21 cellular contexts compared by ENCODE assay signal in genomic region chr3:82791241-82791640, GRCh38.
DNase-seq lines count a peak whose midpoint lies in the region; ATAC-seq and TF ChIP-seq lines count a peak whose summit lies in the region.
"Had no signal": no experiment of that assay in that cellular context is flagged by ENCODE, and none has a peak within 500 bp of the region (broad histone marks: within the 10 kb centered on the region; RNA-seq: fewer than 3 reads in every experiment).

No MANE protein-coding gene starts in this region.

- intact Hi-C loops in CD14-positive monocyte (cut with micrococcal nuclease), result no loop called here

- H3K27me3 ChIP-seq in neuronal stem cell (ENCODE audit: control insufficient read depth in 3 of 3, insufficient read depth in 3 of 3, low read depth in 1 of 3, low read length in 3 of 3), result no peaks in the 10 kb centered on the region
- H3K27me3 ChIP-seq: BLaER1 treated with 17β-estradiol and CSF1 and Interleukin-3, amounts not matched to agents 10 nM and 100 nM had no signal

- H2AFZ ChIP-seq in neuronal stem cell (ENCODE audit: low read length), result no peak overlapping the region
- H2AFZ ChIP-seq: GM23248 had no signal

- H3K4me2 ChIP-seq in neuronal stem cell (ENCODE audit: insufficient read depth, low read length, poor library complexity, severe bottlenecking), result no peak overlapping the region
- H3K4me2 ChIP-seq: BLaER1 treated with 17β-estradiol and CSF1 and Interleukin-3, amounts not matched to agents 10 nM and 100 nM had no signal

- no peaks in the 10 kb centered on the region for H3K4me1 Mint-ChIP-seq in CD14-positive monocyte
- no peaks in the 10 kb centered on the region for H3K4me1 Mint-ChIP-seq in chondrocyte (ENCODE audit: low read depth)
- H3K4me1 Mint-ChIP-seq in stimulated activated effector memory CD8-positive, alpha-beta T cell treated with anti-CD3 and anti-CD28 coated beads, Interleukin-12 subunit alpha, Interleukin-12 subunit beta, amount 100 ng/mL, for 72 hours, result no peaks in the 10 kb centered on the region
- H3K4me1 Mint-ChIP-seq: B cell; CD4-positive, CD25-positive, alpha-beta regulatory T cell; CD8-positive, alpha-beta memory T cell had no signal

- H3K9me3 ChIP-seq in neuronal stem cell (replicated peaks in 1 of 2; ENCODE audit: control insufficient read depth in 2 of 2, insufficient read depth in 1 of 2, low read depth in 1 of 2, low read length in 2 of 2), result peaks cover 0 to 5% of the 10 kb centered on the region in 2 donors
- H3K9me3 ChIP-seq: HAP-1 had no signal

- H3K4me3 ChIP-seq in neuronal stem cell (ENCODE audit: low read length in 2 of 2), result peak overlapping the region in 1 of 2 donors; percentile 10
- H3K4me3 ChIP-seq: BLaER1 treated with 17β-estradiol and CSF1 and Interleukin-3, amounts not matched to agents 10 nM and 100 nM; GM12878; GM23248; HAP-1 had no signal

- DNase-seq in CD14-positive monocyte (ENCODE audit: low spot score), result peak; percentile 43
- peak; percentile 76 for DNase-seq in chondrocyte (ENCODE audit: low spot score)
- DNase-seq in neuronal stem cell (ENCODE audit: low spot score), result no peak
- DNase-seq in stimulated activated effector memory CD8-positive, alpha-beta T cell treated with anti-CD3 and anti-CD28 coated beads, Interleukin-12 subunit alpha, Interleukin-12 subunit beta, amount 100 ng/mL, for 72 hours (ENCODE audit: low spot score in 2 of 2), result no peak
- DNase-seq in HUDEP-2 (lab: John Stamatoyannopoulos, UW; ENCODE audit: unreplicated experiment in 76 of 76), result no peak
- DNase-seq in NCI-H1930 (lab: John Stamatoyannopoulos, UW), result no peak
- DNase-seq: CD4-positive, CD25-positive, alpha-beta regulatory T cell; CD8-positive, alpha-beta memory T cell; COR-L47; DMS 273 treated with DMSO at 0.1 percent for 48 hours; DMS53; DND-41; EL; GM23248; IMR-90 had no signal

- H3K36me3 Mint-ChIP-seq in CD14-positive monocyte (no peaks in the 10 kb centered on the region), chondrocyte (ENCODE audit: low read depth) (no peaks in the 10 kb centered on the region)
- no peaks in the 10 kb centered on the region for H3K36me3 Mint-ChIP-seq in stimulated activated effector memory CD8-positive, alpha-beta T cell treated with anti-CD3 and anti-CD28 coated beads, Interleukin-12 subunit alpha, Interleukin-12 subunit beta, amount 100 ng/mL, for 72 hours
- H3K36me3 Mint-ChIP-seq: CD4-positive, CD25-positive, alpha-beta regulatory T cell; CD8-positive, alpha-beta memory T cell had no signal

- H2BK5ac ChIP-seq in neuronal stem cell (ENCODE audit: low read length), result no peak overlapping the region

- no peaks in the 10 kb centered on the region for H3K36me3 ChIP-seq in neuronal stem cell (replicated peaks in 1 of 2; ENCODE audit: control insufficient read depth in 2 of 2, insufficient read depth in 2 of 2, low read length in 2 of 2)
- H3K36me3 ChIP-seq: BLaER1 treated with 17β-estradiol and CSF1 and Interleukin-3, amounts not matched to agents 10 nM and 100 nM; HAP-1 had no signal

- H3K4me3 Mint-ChIP-seq in CD14-positive monocyte (no peak overlapping the region), chondrocyte (ENCODE audit: unreplicated experiment) (no peak overlapping the region)
- no peak overlapping the region for H3K4me3 Mint-ChIP-seq in stimulated activated effector memory CD8-positive, alpha-beta T cell treated with anti-CD3 and anti-CD28 coated beads, Interleukin-12 subunit alpha, Interleukin-12 subunit beta, amount 100 ng/mL, for 72 hours
- H3K4me3 Mint-ChIP-seq: B cell; CD4-positive, CD25-positive, alpha-beta regulatory T cell; CD8-positive, alpha-beta memory T cell had no signal

- no peak overlapping the region for H3K27ac ChIP-seq in neuronal stem cell (replicated peaks; ENCODE audit: low read length)
- H3K27ac ChIP-seq: BLaER1 treated with 17β-estradiol and CSF1 and Interleukin-3, amounts not matched to agents 10 nM and 100 nM; GM23248; HL-60 had no signal

- H3K9me3 Mint-ChIP-seq in CD14-positive monocyte (peaks cover 0 to 14% (median 3%) of the 10 kb centered on the region in 7 donors), chondrocyte (ENCODE audit: low read depth) (peaks cover 5% of the 10 kb centered on the region)
- peaks cover 8% of the 10 kb centered on the region for H3K9me3 Mint-ChIP-seq in stimulated activated effector memory CD8-positive, alpha-beta T cell treated with anti-CD3 and anti-CD28 coated beads, Interleukin-12 subunit alpha, Interleukin-12 subunit beta, amount 100 ng/mL, for 72 hours

- no peak overlapping the region for H2AK5ac ChIP-seq in neuronal stem cell (ENCODE audit: low read depth, low read length)

- H2BK12ac ChIP-seq in neuronal stem cell (ENCODE audit: low read length), result no peak overlapping the region

- no peaks in the 10 kb centered on the region for H3K79me1 ChIP-seq in neuronal stem cell (ENCODE audit: low read depth, low read length)

- WGBS in neuronal stem cell (ENCODE audit: extremely low coverage in 2 of 2, insufficient read length in 2 of 2, insufficient replicate concordance in 1 of 2), 2 donors, result no CpG with 5 or more reads among the region's 11 CpGs

- H3K27me3 Mint-ChIP-seq in CD14-positive monocyte (ENCODE audit: low read depth in 3 of 3) (no peaks in the 10 kb centered on the region), chondrocyte (ENCODE audit: low read depth) (no peaks in the 10 kb centered on the region)
- H3K27me3 Mint-ChIP-seq: B cell; CD4-positive, CD25-positive, alpha-beta regulatory T cell; CD8-positive, alpha-beta memory T cell had no signal

- TF ChIP-seq CTCF in CD14-positive monocyte (IDR thresholded peaks at IDR 0.05), result no peak
- no peak for TF ChIP-seq CTCF in chondrocyte (IDR thresholded peaks at IDR 0.05)

- peak overlapping the region; percentile 38 for H3K9ac ChIP-seq in neuronal stem cell (ENCODE audit: low read depth, low read length, poor library complexity)
- H3K9ac ChIP-seq: BLaER1 treated with 17β-estradiol and CSF1 and Interleukin-3, amounts not matched to agents 10 nM and 100 nM; GM23248 had no signal

- no peak overlapping the region for H3K14ac ChIP-seq in neuronal stem cell (ENCODE audit: low read length)

- H2BK120ac ChIP-seq in neuronal stem cell (ENCODE audit: low read depth, low read length), result no peak overlapping the region

- H4K91ac ChIP-seq in neuronal stem cell (ENCODE audit: low read depth, low read length, poor library complexity), result no peak overlapping the region

- no peak overlapping the region for H3K18ac ChIP-seq in neuronal stem cell (ENCODE audit: low read length)

- H3K27ac Mint-ChIP-seq in CD14-positive monocyte, result no peak overlapping the region
- no peak overlapping the region for H3K27ac Mint-ChIP-seq in chondrocyte (ENCODE audit: unreplicated experiment)
- H3K27ac Mint-ChIP-seq in stimulated activated effector memory CD8-positive, alpha-beta T cell treated with anti-CD3 and anti-CD28 coated beads, Interleukin-12 subunit alpha, Interleukin-12 subunit beta, amount 100 ng/mL, for 72 hours, result no peak overlapping the region
- H3K27ac Mint-ChIP-seq: B cell; CD4-positive, CD25-positive, alpha-beta regulatory T cell; CD8-positive, alpha-beta memory T cell had no signal

- H3K23ac ChIP-seq in neuronal stem cell (ENCODE audit: low read depth, low read length, poor library complexity), result no peak overlapping the region

- no peak overlapping the region for H4K8ac ChIP-seq in neuronal stem cell (ENCODE audit: low read depth, low read length)

- no peak overlapping the region for H3K4ac ChIP-seq in neuronal stem cell (ENCODE audit: low read length)

- no peaks in the 10 kb centered on the region for H3K4me1 ChIP-seq in neuronal stem cell (ENCODE audit: control insufficient read depth in 2 of 2, insufficient read depth in 1 of 2, low read depth in 1 of 2, low read length in 2 of 2)
- H3K4me1 ChIP-seq: BLaER1 treated with 17β-estradiol and CSF1 and Interleukin-3, amounts not matched to agents 10 nM and 100 nM; HAP-1 had no signal

- ATAC-seq in stimulated activated effector memory CD8-positive, alpha-beta T cell treated with anti-CD3 and anti-CD28 coated beads, Interleukin-12 subunit alpha, Interleukin-12 subunit beta, amount 100 ng/mL, for 72 hours, result peak; percentile 16
- no peak for ATAC-seq in GM19452 (IDR thresholded peaks at IDR 0.05; ENCODE audit: unreplicated experiment)
- ATAC-seq: GM12878 had no signal

- H2BK15ac ChIP-seq in neuronal stem cell (ENCODE audit: low read length), result no peak overlapping the region

Comparison
In these comparisons a context has a peak if more than half of its experiments do, and no peak if none do; other contexts are left out.
1. DNase-seq: peak in CD14-positive monocyte (single experiment) and chondrocyte (single experiment); none in neuronal stem cell (single experiment), stimulated activated effector memory CD8-positive, alpha-beta T cell treated with anti-CD3 and anti-CD28 coated beads, Interleukin-12 subunit alpha, Interleukin-12 subunit beta, amount 100 ng/mL, for 72 hours (0 of 2), HUDEP-2 (0 of 76) and NCI-H1930 (0 of 2).